17 cellular contexts compared by ENCODE assay signal in the genomic region with DNA sequence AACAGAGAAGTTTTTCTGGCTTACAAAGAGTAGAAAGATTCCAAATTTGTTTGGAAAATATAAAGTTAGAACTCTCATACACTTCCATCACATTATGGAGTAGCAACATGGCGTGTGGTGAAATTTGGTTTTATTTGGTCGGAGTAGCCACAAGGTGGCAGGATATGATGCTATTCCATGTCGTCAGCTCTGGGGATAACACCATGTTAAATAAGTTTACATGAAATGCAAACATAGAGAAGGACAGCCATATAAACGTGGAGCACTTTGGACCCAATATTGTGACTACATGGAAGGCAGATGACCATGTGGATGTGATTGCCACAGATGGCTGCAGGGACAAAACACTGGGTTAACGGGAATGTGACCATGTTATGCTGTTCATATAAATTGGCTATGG. TPM values are rescaled to one million over a fixed set of nuclear protein-coding genes. Genes with fewer than 3 reads are reported as not detected.
DNase-seq lines count a peak whose midpoint lies in the region; ATAC-seq and TF ChIP-seq lines count a peak whose summit lies in the region.
"Had no signal": no experiment of that assay in that cellular context is flagged by ENCODE, and none has a peak within 500 bp of the region (broad histone marks: within the 10 kb centered on the region; RNA-seq: fewer than 3 reads in every experiment).

No MANE protein-coding gene starts in this region.

- H3K9me3 Mint-ChIP-seq in mesothelial cell of epicardium, result no peaks in the 10 kb centered on the region

- no peaks in the 10 kb centered on the region for H3K36me3 Mint-ChIP-seq in mesothelial cell of epicardium
- H3K36me3 Mint-ChIP-seq: CD4-positive, alpha-beta memory T cell had no signal

- no peak overlapping the region for H3K4me3 Mint-ChIP-seq in mesothelial cell of epicardium
- H3K4me3 Mint-ChIP-seq: activated CD8-positive, alpha-beta T cell treated with anti-CD3 and anti-CD28 coated beads, Interleukin-2, amount 10 ng/mL, durations not matched to agents 7 days and 5 days; CD4-positive, alpha-beta memory T cell had no signal

- H3K27me3 Mint-ChIP-seq in mesothelial cell of epicardium (ENCODE audit: low read depth), result no peaks in the 10 kb centered on the region
- H3K27me3 Mint-ChIP-seq: CD4-positive, alpha-beta memory T cell had no signal

- H3K4me1 Mint-ChIP-seq in mesothelial cell of epicardium, result no peaks in the 10 kb centered on the region
- H3K4me1 Mint-ChIP-seq: CD4-positive, alpha-beta memory T cell had no signal

- ATAC-seq in HG03097 (IDR thresholded peaks at IDR 0.05; ENCODE audit: low FRiP score, unreplicated experiment), result no peak
- no peak for ATAC-seq in GM18907 (IDR thresholded peaks at IDR 0.05; ENCODE audit: unreplicated experiment)
- ATAC-seq: activated CD8-positive, alpha-beta T cell treated with anti-CD3 and anti-CD28 coated beads, Interleukin-2, amount 10 ng/mL, durations not matched to agents 7 days and 5 days; pancreas had no signal

- no peak overlapping the region for H3K27ac Mint-ChIP-seq in mesothelial cell of epicardium
- H3K27ac Mint-ChIP-seq: activated CD8-positive, alpha-beta T cell treated with anti-CD3 and anti-CD28 coated beads, Interleukin-2, amount 10 ng/mL, durations not matched to agents 7 days and 5 days had no signal

- DNase-seq in ELF-1 (ENCODE audit: low read depth, low spot score) (peak; percentile 8), HuH-7 (ENCODE audit: low spot score) (peak; percentile 3), RPMI7951 (ENCODE audit: low read depth) (peak; percentile 1), mesothelial cell of epicardium (ENCODE audit: low spot score in 2 of 2, unreplicated experiment in 2 of 2) (no peak), activated gamma-delta T cell treated with Interleukin-2 at 50 U/mL for 16 hours (no peak)
- DNase-seq: activated CD8-positive, alpha-beta T cell treated with anti-CD3 and anti-CD28 coated beads, Interleukin-2, amount 10 ng/mL, durations not matched to agents 7 days and 5 days; activated gamma-delta T cell; CD4-positive, alpha-beta memory T cell; effector CD8-positive, alpha-beta T cell; foreskin fibroblast; islet precursor cell; NCI-H2107; pancreas; spleen had no signal

- peak; percentile 26 for TF ChIP-seq CTCF in mesothelial cell of epicardium (IDR thresholded peaks at IDR 0.05; ENCODE audit: unreplicated experiment)

RNA-seq across cellular contexts. Expression of a gene that starts 21.1 kb away (rescaled TPM):
- total RNA-seq in RPMI7951 (2014; rRNA removed; shearing (Covaris generic)), result not detected in 2 replicates
- not detected in 3 replicates for total RNA-seq in mesothelial cell of epicardium
- total RNA-seq: activated CD8-positive, alpha-beta T cell treated with anti-CD3 and anti-CD28 coated beads, Interleukin-2, amount 10 ng/mL, durations not matched to agents 7 days and 5 days; CD4-positive, alpha-beta memory T cell; mononuclear cell; pancreas; spleen had no signal

RNA-seq across cellular contexts. Expression of a gene that starts 30.8 kb away (rescaled TPM):
- total RNA-seq in RPMI7951 (2014; rRNA removed; shearing (Covaris generic)), result not detected in 2 replicates
- total RNA-seq in mesothelial cell of epicardium, result not detected in 3 replicates
- total RNA-seq: activated CD8-positive, alpha-beta T cell treated with anti-CD3 and anti-CD28 coated beads, Interleukin-2, amount 10 ng/mL, durations not matched to agents 7 days and 5 days; CD4-positive, alpha-beta memory T cell; mononuclear cell; pancreas; spleen had no signal

RNA-seq across cellular contexts. Expression of a gene that starts 48.8 kb away (rescaled TPM):
- total RNA-seq in RPMI7951 (2014; rRNA removed; shearing (Covaris generic)), result not detected in 2 replicates
- not detected in 3 replicates for total RNA-seq in mesothelial cell of epicardium
- total RNA-seq: activated CD8-positive, alpha-beta T cell treated with anti-CD3 and anti-CD28 coated beads, Interleukin-2, amount 10 ng/mL, durations not matched to agents 7 days and 5 days; CD4-positive, alpha-beta memory T cell; mononuclear cell; pancreas; spleen had no signal

RNA-seq across cellular contexts. Expression of a gene that starts 55.6 kb away (rescaled TPM):
- not detected in 2 replicates for total RNA-seq in RPMI7951 (2014; rRNA removed; shearing (Covaris generic))
- total RNA-seq in mesothelial cell of epicardium, result not detected in 3 replicates
- total RNA-seq: activated CD8-positive, alpha-beta T cell treated with anti-CD3 and anti-CD28 coated beads, Interleukin-2, amount 10 ng/mL, durations not matched to agents 7 days and 5 days; CD4-positive, alpha-beta memory T cell; mononuclear cell; pancreas; spleen had no signal

Comparison
In these comparisons a context has a peak if more than half of its experiments do, and no peak if none do; other contexts are left out.
1. DNase-seq: peak in ELF-1 (single experiment), HuH-7 (single experiment) and RPMI7951 (single experiment); none in mesothelial cell of epicardium (0 of 2) and activated gamma-delta T cell treated with Interleukin-2 at 50 U/mL for 16 hours (single experiment).